Comparison of ENCODE assay signal across 6 cellular contexts in genomic region chr18:5376994-5377393, GRCh38.
"Had no signal": no experiment of that assay in that cellular context is flagged by ENCODE, and none has a peak within 500 bp of the region (broad histone marks: within the 10 kb centered on the region; RNA-seq: fewer than 3 reads in every experiment).

No MANE protein-coding gene starts in this region.

- H3K36me3 Mint-ChIP-seq: IgD-negative memory B cell had no signal

- DNase-seq: IMR-90, KBM-7, KG1 had no signal

- H3K9me3 Mint-ChIP-seq: IgD-negative memory B cell had no signal

- H3K4me3 Mint-ChIP-seq: IgD-negative memory B cell had no signal

- ATAC-seq: HepG2, K562 had no signal

- H3K27ac Mint-ChIP-seq: IgD-negative memory B cell had no signal
